Comparison of ENCODE assay signal across 1 cellular context in the genomic region with DNA sequence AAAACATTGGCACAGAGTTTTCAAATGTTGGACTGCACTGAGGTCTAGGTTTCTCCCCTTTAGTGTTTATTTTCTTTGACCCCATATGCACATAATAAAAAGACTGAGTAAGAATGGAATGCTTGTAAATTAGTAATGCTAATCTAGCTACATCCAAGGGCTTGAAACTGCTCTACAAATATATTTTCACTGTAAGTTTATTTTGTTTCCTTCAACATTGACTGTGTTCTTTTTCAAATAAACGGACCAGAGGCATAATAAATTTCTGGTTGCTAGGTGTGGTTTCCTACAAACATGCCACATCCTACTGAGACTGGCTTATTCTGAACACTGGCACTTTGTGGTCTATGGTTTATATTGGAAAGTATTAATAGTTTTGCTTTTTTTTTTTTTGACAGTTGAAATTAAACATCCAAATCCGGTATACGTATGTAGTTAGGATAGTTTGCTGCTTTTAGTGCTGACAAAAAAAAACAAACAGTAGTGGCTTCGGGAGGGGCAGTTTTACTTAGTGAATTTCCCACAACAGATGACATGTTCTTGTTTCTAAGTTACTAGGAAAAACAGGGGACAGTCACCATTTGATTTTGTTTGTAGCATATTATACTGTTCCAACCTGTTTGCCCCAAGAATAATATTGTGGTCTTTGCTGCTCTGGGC.
TF ChIP-seq lines count a peak whose summit lies in the region.

No MANE protein-coding gene starts in this region.

TF ChIP-seq in GM12878, 131 proteins besides CTCF, POLR2A, EP300 and RAD21:
- TF ChIP-seq BCLAF1 (IDR thresholded peaks at IDR 0.05), result no peak
- TF ChIP-seq DPF2 (IDR thresholded peaks at IDR 0.05), result no peak
